In the genomic region with DNA sequence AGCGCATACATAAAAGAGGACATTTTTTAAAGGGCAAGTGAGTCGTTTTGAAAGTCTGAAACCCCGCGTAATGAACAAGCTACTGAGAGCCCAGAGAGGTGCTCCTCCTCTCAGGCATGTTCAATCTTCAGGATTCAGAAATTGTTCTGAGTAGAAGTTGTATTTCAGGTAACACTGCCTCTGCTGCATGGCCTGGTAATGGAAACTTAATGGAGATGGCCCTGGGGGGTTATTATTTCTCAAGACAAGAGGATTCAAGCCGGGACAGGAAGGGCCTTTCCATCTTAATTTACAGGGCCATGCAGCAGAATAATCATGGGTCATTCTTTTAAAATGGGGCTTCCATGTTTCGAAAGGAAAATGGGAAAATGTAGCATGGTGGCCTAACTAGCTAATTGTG, we compare ENCODE assay signal across 30 cellular contexts. TPM values are rescaled to one million over a fixed set of nuclear protein-coding genes. Genes with fewer than 3 reads are reported as not detected.
"Had no signal": no experiment of that assay in that cellular context is flagged by ENCODE, and none has a peak within 500 bp of the region (broad histone marks: within the 10 kb centered on the region; RNA-seq: fewer than 3 reads in every experiment).

No MANE protein-coding gene starts in this region.

- DNase-seq: naive thymus-derived CD4-positive, alpha-beta T cell; natural killer cell; occipital lobe; ovary; posterior cingulate gyrus; psoas muscle; right cardiac atrium; right lobe of liver; sigmoid colon; small intestine; spleen; stimulated activated CD4-positive, alpha-beta T cell treated with anti-CD3 and anti-CD28 coated beads, Interleukin-12 subunit alpha, Interleukin-12 subunit beta, amount 100 ng/mL, for 4 hours; stimulated activated CD4-positive, alpha-beta T cell treated with anti-CD3 and anti-CD28 coated beads, Interleukin-1b, Interleukin-23, amount 100 ng/mL, for 48 hours; stimulated activated CD4-positive, alpha-beta T cell treated with anti-CD3 and anti-CD28 coated beads, Interleukin-4, amount 100 ng/mL, for 1 hour; stimulated activated CD4-positive, alpha-beta T cell treated with anti-CD3 and anti-CD28 coated beads, Interleukin-4, amount 100 ng/mL, for 4 hours; stimulated activated CD8-positive, alpha-beta memory T cell treated with anti-CD3 and anti-CD28 coated beads, Interleukin-4, amount 100 ng/mL, for 48 hours; stimulated activated naive CD4-positive, alpha-beta T cell; stimulated activated naive CD8-positive, alpha-beta T cell treated with anti-CD3 and anti-CD28 coated beads, Interleukin-15, amount 100 ng/mL, for 72 hours; stimulated activated naive CD8-positive, alpha-beta T cell treated with anti-CD3 and anti-CD28 coated beads, Interleukin-15, Interleukin-2, amounts not matched to agents 100 U/mL and 50 U/mL, for 24 hours; substantia nigra; testis; thyroid gland; upper lobe of right lung; uterus had no signal

- H2AFZ ChIP-seq: neural progenitor cell, parathyroid adenoma had no signal

- H3K9me3 ChIP-seq: ovary, psoas muscle, right lobe of liver, sigmoid colon, suprapubic skin, testis, thyroid gland, tibial nerve, upper lobe of right lung, uterus had no signal

- H3K79me2 ChIP-seq: parathyroid adenoma had no signal

- H3K4me3 Mint-ChIP-seq: naive thymus-derived CD4-positive, alpha-beta T cell; natural killer cell; nephron; neural progenitor cell; stimulated activated memory B cell treated with anti-CD40 and anti-IgM and Interleukin-4, amounts not matched to agents 10 μg/mL and 1 μg/mL and 100 μg/mL, for 72 hours; stimulated activated naive CD8-positive, alpha-beta T cell treated with anti-CD3 and anti-CD28 coated beads, Interleukin-15, amount 100 ng/mL, for 72 hours had no signal

- H3K9me3 Mint-ChIP-seq: nephron; neural progenitor cell; stimulated activated memory B cell treated with anti-CD40 and anti-IgM and Interleukin-4, amounts not matched to agents 10 μg/mL and 1 μg/mL and 100 μg/mL, for 72 hours had no signal

- H3K4me2 ChIP-seq: neural progenitor cell had no signal

- H3K4me1 Mint-ChIP-seq: naive thymus-derived CD4-positive, alpha-beta T cell; natural killer cell; nephron; stimulated activated naive CD8-positive, alpha-beta T cell treated with anti-CD3 and anti-CD28 coated beads, Interleukin-15, amount 100 ng/mL, for 72 hours had no signal

- H3K27me3 ChIP-seq: neural progenitor cell, ovary, right lobe of liver, sigmoid colon, suprapubic skin, testis, thyroid gland, tibial nerve, upper lobe of right lung, uterus had no signal

- H3K36me3 ChIP-seq: neural progenitor cell, ovary, right lobe of liver, sigmoid colon, spleen, suprapubic skin, thyroid gland, tibial nerve, upper lobe of right lung, uterus had no signal

- H3K27ac Mint-ChIP-seq: naive thymus-derived CD4-positive, alpha-beta T cell; natural killer cell; nephron; neural progenitor cell; stimulated activated memory B cell treated with anti-CD40 and anti-IgM and Interleukin-4, amounts not matched to agents 10 μg/mL and 1 μg/mL and 100 μg/mL, for 72 hours; stimulated activated naive CD8-positive, alpha-beta T cell treated with anti-CD3 and anti-CD28 coated beads, Interleukin-15, amount 100 ng/mL, for 72 hours had no signal

- H3K9ac ChIP-seq: neural progenitor cell, parathyroid adenoma had no signal

- ATAC-seq: naive thymus-derived CD4-positive, alpha-beta T cell; natural killer cell; psoas muscle; right cardiac atrium; right lobe of liver; stimulated activated memory B cell treated with anti-CD40 and anti-IgM and Interleukin-4, amounts not matched to agents 10 μg/mL and 1 μg/mL and 100 μg/mL, for 72 hours; stimulated activated naive CD8-positive, alpha-beta T cell treated with anti-CD3 and anti-CD28 coated beads, Interleukin-15, amount 100 ng/mL, for 72 hours; stimulated activated naive CD8-positive, alpha-beta T cell treated with anti-CD3 and anti-CD28 coated beads, Interleukin-15, Interleukin-2, amounts not matched to agents 100 U/mL and 50 U/mL, for 24 hours; upper lobe of right lung had no signal

- H3K4me3 ChIP-seq: neural progenitor cell, ovary, psoas muscle, right lobe of liver, sigmoid colon, spleen, suprapubic skin, testis, thyroid gland, tibial nerve, upper lobe of right lung, uterus had no signal

- H3K27ac ChIP-seq: neural progenitor cell, ovary, parathyroid adenoma, psoas muscle, right lobe of liver, sigmoid colon, spleen, testis, thyroid gland, upper lobe of right lung, uterus had no signal

- H3K4me1 ChIP-seq: neural progenitor cell, parathyroid adenoma, psoas muscle, right lobe of liver, sigmoid colon, spleen, suprapubic skin, testis, tibial nerve, upper lobe of right lung, uterus had no signal

- H3K27me3 Mint-ChIP-seq: stimulated activated memory B cell treated with anti-CD40 and anti-IgM and Interleukin-4, amounts not matched to agents 10 μg/mL and 1 μg/mL and 100 μg/mL, for 72 hours had no signal

- H3K36me3 Mint-ChIP-seq: naive thymus-derived CD4-positive, alpha-beta T cell; natural killer cell; neural progenitor cell; stimulated activated memory B cell treated with anti-CD40 and anti-IgM and Interleukin-4, amounts not matched to agents 10 μg/mL and 1 μg/mL and 100 μg/mL, for 72 hours had no signal

RNA-seq across cellular contexts. Expression of a gene that starts 42.1 kb away (rescaled TPM):
- total RNA-seq: naive thymus-derived CD4-positive, alpha-beta T cell had no signal
- polyA plus RNA-seq: naive thymus-derived CD4-positive, alpha-beta T cell had no signal
